36 cellular contexts compared by ENCODE assay signal in the genomic region with DNA sequence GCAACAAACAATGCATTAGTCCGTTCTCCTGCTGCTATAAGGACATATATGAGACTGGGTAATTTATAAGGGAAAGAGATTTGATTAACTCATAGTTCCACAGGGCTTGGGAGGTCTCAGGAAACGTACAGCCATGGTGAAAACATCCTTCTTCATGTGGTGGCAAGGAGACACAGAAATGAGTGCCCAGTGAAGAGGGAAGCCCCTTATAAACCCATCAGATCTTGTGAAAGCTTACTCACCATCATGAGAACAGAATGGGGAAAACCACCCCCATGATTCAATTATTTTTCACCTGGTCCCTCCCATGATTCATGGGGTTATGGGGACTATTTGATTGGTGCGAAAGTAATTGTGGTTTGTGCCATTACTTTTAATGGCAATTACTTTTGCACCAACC.
"Had no signal": no experiment of that assay in that cellular context is flagged by ENCODE, and none has a peak within 500 bp of the region (broad histone marks: within the 10 kb centered on the region; RNA-seq: fewer than 3 reads in every experiment).

No MANE protein-coding gene starts in this region.

- FAIRE-seq: astrocyte, colon, TTC549 had no signal

- H3K27ac ChIP-seq: adrenal gland, body of pancreas, brain microvascular endothelial cell, breast epithelium, VCaP had no signal

- DNase-seq: activated B cell treated with CpG ODN at 0.5 μM for 24 hours; activated CD4-positive, alpha-beta memory T cell treated with anti-CD3 and anti-CD28 coated beads for 36 hours; activated CD4-positive, alpha-beta T cell treated with anti-CD3 and anti-CD28 coated beads for 4 hours; activated CD4-positive, alpha-beta T cell treated with anti-CD3 and anti-CD28 coated beads, Interleukin-2, amount 10 ng/mL, durations not matched to agents 24 days and 14 days; activated CD4-positive, alpha-beta T cell treated with anti-CD3 and anti-CD28 coated beads, Interleukin-2, amount 50 U/mL, for 1 hour; activated CD4-positive, alpha-beta T cell treated with anti-CD3 and anti-CD28 coated beads, Interleukin-2, amount 50 U/mL, for 4 hours; activated CD4-positive, CD25-positive, alpha-beta regulatory T cell treated with anti-CD3 and anti-CD28 coated beads, Interleukin-2, amount 50 U/mL, for 72 hours; activated CD8-positive, alpha-beta memory T cell treated with anti-CD3 and anti-CD28 coated beads, Interleukin-2, amount 50 U/mL, for 4 hours; activated CD8-positive, alpha-beta T cell treated with anti-CD3 and anti-CD28 coated beads for 36 hours; activated effector memory CD4-positive, alpha-beta T cell treated with anti-CD3 and anti-CD28 coated beads, Interleukin-2, amount 50 U/mL, for 16 hours; activated gamma-delta T cell treated with Interleukin-2 at 50 U/mL for 16 hours; activated naive CD4-positive, alpha-beta T cell; activated naive CD4-positive, alpha-beta T cell treated with anti-CD3 and anti-CD28 coated beads for 36 hours; activated naive CD4-positive, alpha-beta T cell treated with anti-CD3 and anti-CD28 coated beads, Interleukin-2, amount 50 U/mL, for 16 hours; activated naive CD8-positive, alpha-beta T cell treated with anti-CD3 and anti-CD28 coated beads for 36 hours; activated T-cell treated with anti-CD3 and anti-CD28 coated beads for 4 hours; activated T-cell treated with anti-CD3 and anti-CD28 coated beads, Interleukin-2, amount 50 U/mL, for 1 hour; activated T-cell treated with anti-CD3 and anti-CD28 coated beads, Interleukin-2, amount 50 U/mL, for 4 hours; activated T-cell treated with anti-CD3 and anti-CD28 coated beads, Interleukin-2, amount 50 U/mL, for 72 hours; adrenal gland; amniotic stem cell; aorta; body of pancreas; brain microvascular endothelial cell; central memory CD4-positive, alpha-beta T cell; T-helper 2 cell; T-helper 9 cell had no signal

- H3K9me3 Mint-ChIP-seq: activated B cell treated with CpG ODN at 0.5 μM for 24 hours; activated CD4-positive, alpha-beta memory T cell treated with anti-CD3 and anti-CD28 coated beads for 36 hours; activated CD4-positive, alpha-beta T cell treated with anti-CD3 and anti-CD28 coated beads, Interleukin-2, amount 10 ng/mL, durations not matched to agents 24 days and 14 days; activated CD8-positive, alpha-beta T cell treated with anti-CD3 and anti-CD28 coated beads for 36 hours; activated naive CD4-positive, alpha-beta T cell treated with anti-CD3 and anti-CD28 coated beads for 36 hours; activated naive CD8-positive, alpha-beta T cell treated with anti-CD3 and anti-CD28 coated beads for 36 hours had no signal

- H3K36me3 ChIP-seq: adrenal gland, brain microvascular endothelial cell, breast epithelium had no signal

- H3K9me3 ChIP-seq: adrenal gland, body of pancreas, breast epithelium had no signal

- H3K36me3 Mint-ChIP-seq: activated CD4-positive, alpha-beta memory T cell treated with anti-CD3 and anti-CD28 coated beads for 36 hours; activated naive CD4-positive, alpha-beta T cell treated with anti-CD3 and anti-CD28 coated beads, Interleukin-2, amount 50 U/mL, for 72 hours; activated naive CD8-positive, alpha-beta T cell treated with anti-CD3 and anti-CD28 coated beads for 36 hours had no signal

- H3K27ac Mint-ChIP-seq: activated B cell treated with CpG ODN at 0.5 μM for 24 hours; activated CD4-positive, alpha-beta memory T cell treated with anti-CD3 and anti-CD28 coated beads for 36 hours; activated CD4-positive, alpha-beta T cell treated with anti-CD3 and anti-CD28 coated beads, Interleukin-2, amount 10 ng/mL, durations not matched to agents 24 days and 14 days; activated CD8-positive, alpha-beta T cell treated with anti-CD3 and anti-CD28 coated beads for 36 hours; activated naive CD4-positive, alpha-beta T cell treated with anti-CD3 and anti-CD28 coated beads for 36 hours; activated naive CD4-positive, alpha-beta T cell treated with anti-CD3 and anti-CD28 coated beads, Interleukin-2, amount 50 U/mL, for 72 hours; activated naive CD8-positive, alpha-beta T cell treated with anti-CD3 and anti-CD28 coated beads for 36 hours; activated T-cell treated with anti-CD3 and anti-CD28 coated beads, Interleukin-2, amount 50 U/mL, for 72 hours; activated T-helper 1 cell treated with anti-CD3 and anti-CD28 coated beads, Interleukin-12 subunit alpha, Interleukin-12 subunit beta, Interleukin-2, Interleukin-4 antibody, amounts not matched to agents 30 ng/mL and 10 ng/mL and 1 ng/mL, durations not matched to agents 14 hours and 24 hours and 36 hours; activated T-helper 17 cell treated with anti-CD3 and anti-CD28 coated beads, Interleukin-2, amount 50 U/mL, for 72 hours; T-helper 2 cell treated with Interferon-gamma antibody and Interleukin-4, amounts not matched to agents 5 μg/mL and 100 μg/mL, for 36 hours had no signal

- H3K4me1 Mint-ChIP-seq: activated B cell treated with CpG ODN at 0.5 μM for 24 hours; activated CD4-positive, alpha-beta T cell treated with anti-CD3 and anti-CD28 coated beads, Interleukin-2, amount 10 ng/mL, durations not matched to agents 24 days and 14 days; activated naive CD8-positive, alpha-beta T cell treated with anti-CD3 and anti-CD28 coated beads for 36 hours; activated T-helper 17 cell treated with anti-CD3 and anti-CD28 coated beads, Interleukin-2, amount 50 U/mL, for 72 hours had no signal

- H3K4me3 ChIP-seq: adrenal gland, body of pancreas, breast epithelium had no signal

- ATAC-seq: activated CD8-positive, alpha-beta T cell treated with anti-CD3 and anti-CD28 coated beads for 36 hours; activated naive CD4-positive, alpha-beta T cell treated with anti-CD3 and anti-CD28 coated beads, Interleukin-2, amount 50 U/mL, for 72 hours; activated T-cell treated with anti-CD3 and anti-CD28 coated beads, Interleukin-2, amount 50 U/mL, for 4 hours; activated T-cell treated with anti-CD3 and anti-CD28 coated beads, Interleukin-2, amount 50 U/mL, for 72 hours; activated T-helper 17 cell treated with anti-CD3 and anti-CD28 coated beads, Interleukin-2, amount 50 U/mL, for 72 hours; body of pancreas had no signal

- H3K4me3 Mint-ChIP-seq: activated B cell treated with CpG ODN at 0.5 μM for 24 hours; activated CD4-positive, alpha-beta memory T cell treated with anti-CD3 and anti-CD28 coated beads for 36 hours; activated CD4-positive, alpha-beta T cell treated with anti-CD3 and anti-CD28 coated beads, Interleukin-2, amount 10 ng/mL, durations not matched to agents 24 days and 14 days; activated CD8-positive, alpha-beta T cell treated with anti-CD3 and anti-CD28 coated beads for 36 hours; activated naive CD4-positive, alpha-beta T cell treated with anti-CD3 and anti-CD28 coated beads for 36 hours; activated naive CD8-positive, alpha-beta T cell treated with anti-CD3 and anti-CD28 coated beads for 36 hours; activated T-cell treated with anti-CD3 and anti-CD28 coated beads, Interleukin-2, amount 50 U/mL, for 4 hours; activated T-cell treated with anti-CD3 and anti-CD28 coated beads, Interleukin-2, amount 50 U/mL, for 72 hours; activated T-helper 1 cell treated with anti-CD3 and anti-CD28 coated beads, Interleukin-12 subunit alpha, Interleukin-12 subunit beta, Interleukin-2, Interleukin-4 antibody, amounts not matched to agents 30 ng/mL and 10 ng/mL and 1 ng/mL, durations not matched to agents 14 hours and 24 hours and 36 hours; activated T-helper 17 cell treated with anti-CD3 and anti-CD28 coated beads, Interleukin-2, amount 50 U/mL, for 72 hours; T-helper 2 cell treated with Interferon-gamma antibody and Interleukin-4, amounts not matched to agents 5 μg/mL and 100 μg/mL, for 36 hours had no signal

- H3K27me3 Mint-ChIP-seq: activated B cell treated with CpG ODN at 0.5 μM for 24 hours; activated CD4-positive, alpha-beta memory T cell treated with anti-CD3 and anti-CD28 coated beads for 36 hours; activated CD4-positive, alpha-beta T cell treated with anti-CD3 and anti-CD28 coated beads, Interleukin-2, amount 10 ng/mL, durations not matched to agents 24 days and 14 days; activated CD8-positive, alpha-beta T cell treated with anti-CD3 and anti-CD28 coated beads for 36 hours; activated naive CD8-positive, alpha-beta T cell treated with anti-CD3 and anti-CD28 coated beads for 36 hours; activated T-helper 17 cell treated with anti-CD3 and anti-CD28 coated beads, Interleukin-2, amount 50 U/mL, for 72 hours had no signal

- H3K4me1 ChIP-seq: adrenal gland, body of pancreas, breast epithelium had no signal

- H3K27me3 ChIP-seq: adrenal gland, body of pancreas, brain microvascular endothelial cell, breast epithelium had no signal
